Comparison of ENCODE assay signal across 13 cellular contexts in the genomic region with DNA sequence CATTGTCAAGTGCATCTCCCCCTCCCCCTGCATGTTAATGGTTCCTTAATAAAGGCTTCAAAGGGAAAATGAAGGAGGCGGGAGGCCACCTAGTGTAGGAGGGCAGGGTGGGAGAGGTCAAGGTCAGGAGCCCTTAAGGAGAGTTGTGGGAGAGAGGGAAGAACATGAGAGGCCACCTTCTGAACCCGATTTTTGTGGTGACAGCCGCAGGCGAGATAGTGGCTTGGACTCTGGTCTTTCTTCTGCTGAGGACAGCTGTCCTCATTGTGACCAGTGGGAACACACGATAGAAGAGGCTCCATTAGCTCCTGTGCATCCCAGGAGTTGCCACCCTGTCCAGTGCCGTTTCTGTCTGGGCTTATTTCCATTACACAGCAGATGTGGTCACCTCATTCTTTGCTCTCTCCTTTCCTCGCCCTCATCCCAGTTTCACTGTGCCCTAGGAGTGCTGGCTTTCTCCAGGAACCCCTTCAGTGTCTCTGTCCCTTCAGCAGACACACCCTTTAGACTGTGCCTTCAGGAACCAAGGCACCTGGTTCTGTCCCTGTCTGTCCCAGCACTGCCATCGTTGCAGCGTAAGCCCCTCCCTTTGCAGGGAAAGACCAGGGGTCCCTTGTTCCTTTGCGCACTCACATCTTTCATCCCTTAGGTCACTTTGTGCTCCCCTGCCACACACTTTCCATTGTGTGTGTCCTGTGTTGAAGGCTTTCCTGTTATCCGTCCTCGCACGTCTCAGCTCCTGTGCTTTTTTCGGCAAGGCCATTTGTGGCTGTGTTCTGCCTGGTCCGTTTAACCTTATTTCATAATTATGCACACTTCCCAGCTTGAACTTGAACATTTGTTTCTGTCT. TPM values are rescaled to one million over a fixed set of nuclear protein-coding genes. Genes with fewer than 3 reads are reported as not detected.
DNase-seq lines count a peak whose midpoint lies in the region; ATAC-seq and TF ChIP-seq lines count a peak whose summit lies in the region.
"Had no signal": no experiment of that assay in that cellular context is flagged by ENCODE, and none has a peak within 500 bp of the region (broad histone marks: within the 10 kb centered on the region; RNA-seq: fewer than 3 reads in every experiment).

No MANE protein-coding gene starts in this region.

- no peaks in the 10 kb centered on the region for H3K9me2 ChIP-seq in hepatocyte (replicated peaks; ENCODE audit: insufficient read depth)

- no peaks in the 10 kb centered on the region for H3K9me3 Mint-ChIP-seq in Caco-2 (ENCODE audit: unreplicated experiment)
- H3K9me3 Mint-ChIP-seq: activated T-cell treated with anti-CD3 and anti-CD28 coated beads, Interleukin-2, amount 50 U/mL, for 4 hours; H9 had no signal

- peak overlapping the region; percentile 12 for H3K27ac Mint-ChIP-seq in Caco-2 (ENCODE audit: unreplicated experiment)
- H3K27ac Mint-ChIP-seq: H9 had no signal

- intact Hi-C loops in Caco-2 (cut with micrococcal nuclease; ENCODE audit: unreplicated experiment), result loop anchor here (1.0 kb wide), 1 partner anchor 12 kb away; no protein-coding TSS in a partner anchor
- intact Hi-C loops in psoas muscle (cut with DNase I), result loop anchor here (5.0 kb wide), 3 partner anchors 51 to 61 kb away; no protein-coding TSS in a partner anchor

- H3K9me3 ChIP-seq in Caco-2 (no peaks in the 10 kb centered on the region), hepatocyte (ENCODE audit: low read depth) (no peaks in the 10 kb centered on the region), psoas muscle (no peaks in the 10 kb centered on the region)

- H3K79me2 ChIP-seq in hepatocyte, result peaks cover 78% of the 10 kb centered on the region

- H3K4me1 ChIP-seq in Caco-2 (peaks cover 38% of the 10 kb centered on the region), hepatocyte (ENCODE audit: insufficient read depth) (peaks cover 51% of the 10 kb centered on the region), psoas muscle (peaks cover 76% of the 10 kb centered on the region)

- peak; percentile 29 to 64 for DNase-seq in Caco-2
- DNase-seq in hepatocyte (ENCODE audit: low spot score), result peak; percentile 45
- DNase-seq in psoas muscle, result no peak
- DNase-seq in hippocampal formation (lab: John Stamatoyannopoulos, UW), result no peak
- DNase-seq in NCI-H345 (lab: John Stamatoyannopoulos, UW), result no peak
- no peak for DNase-seq in D341Med (ENCODE audit: low spot score)
- DNase-seq in SW480 (ENCODE audit: low spot score), result no peak
- DNase-seq: activated T-cell treated with anti-CD3 and anti-CD28 coated beads, Interleukin-2, amount 50 U/mL, for 4 hours; DMS53; H9; NCI-H748 treated with DMSO at 0.1 percent for 48 hours had no signal

- H3K4me3 ChIP-seq in Caco-2 (ENCODE audit: low read depth, low read length) (no peak overlapping the region), hepatocyte (no peak overlapping the region), psoas muscle (peak overlapping the region; percentile 54)
- H3K4me3 ChIP-seq: smooth muscle cell had no signal

- peaks cover 81% of the 10 kb centered on the region for H3K36me3 Mint-ChIP-seq in Caco-2 (ENCODE audit: insufficient read depth, unreplicated experiment)

- H3K27me3 Mint-ChIP-seq in Caco-2 (ENCODE audit: insufficient read depth, unreplicated experiment), result no peaks in the 10 kb centered on the region

- H3K4me2 ChIP-seq in hepatocyte, result peak overlapping the region; percentile 59
- H3K4me2 ChIP-seq: smooth muscle cell had no signal

- POLR2A ChIA-PET in Caco-2 (lab: Charles Lee), result no interaction called here

- no peaks in the 10 kb centered on the region for H3K27me3 ChIP-seq in Caco-2 (replicated peaks; ENCODE audit: control insufficient read depth, insufficient read depth, low read length)
- no peaks in the 10 kb centered on the region for H3K27me3 ChIP-seq in hepatocyte
- H3K27me3 ChIP-seq in psoas muscle (ENCODE audit: insufficient read depth in 3 of 3, low read length in 2 of 3), result no peaks in the 10 kb centered on the region

- no peak for TF ChIP-seq CTCF in Caco-2 (IDR thresholded peaks at IDR 0.05; ENCODE audit: insufficient read depth in 1 of 2, low read depth in 1 of 2, low read length in 1 of 2, severe bottlenecking in 1 of 2, unreplicated experiment in 1 of 2)
- no peak for TF ChIP-seq CTCF in VCaP (conservative IDR thresholded peaks at IDR 0.05)
- TF ChIP-seq CTCF in hepatocyte (IDR thresholded peaks at IDR 0.05; ENCODE audit: poor library complexity), result no peak
- TF ChIP-seq CTCF in psoas muscle (IDR thresholded peaks at IDR 0.05), result no peak

- H3K4me1 Mint-ChIP-seq in Caco-2 (ENCODE audit: low read depth, unreplicated experiment), result peaks cover 58% of the 10 kb centered on the region

- BruUV-seq in Caco-2 (replicated peaks; lab: Mats Ljungman, UMichigan), result no TSS peak

- CTCF ChIA-PET in Caco-2 (lab: Charles Lee), result interaction anchor here (1.0 kb wide), 1 partner anchor 22 kb away, joined by 3 read pairs; no protein-coding TSS in a partner anchor

- H3K4me3 Mint-ChIP-seq in Caco-2 (ENCODE audit: unreplicated experiment), result no peak overlapping the region
- H3K4me3 Mint-ChIP-seq: activated T-cell treated with anti-CD3 and anti-CD28 coated beads, Interleukin-2, amount 50 U/mL, for 4 hours; H9 had no signal

- H2AFZ ChIP-seq in hepatocyte, result no peak overlapping the region

- H3K27ac ChIP-seq in VCaP, result 0 out of 2 replicates have a peak overlapping the region, but pooled peaks have one; percentile 1
- peak overlapping the region; percentile 64 for H3K27ac ChIP-seq in hepatocyte
- peak overlapping the region; percentile 99 for H3K27ac ChIP-seq in psoas muscle

- ATAC-seq in psoas muscle, result no peak
- ATAC-seq: activated T-cell treated with anti-CD3 and anti-CD28 coated beads, Interleukin-2, amount 50 U/mL, for 4 hours had no signal

- H3K36me3 ChIP-seq in Caco-2 (ENCODE audit: control insufficient read depth, insufficient read depth, low read length) (peaks cover 1% of the 10 kb centered on the region; the same call in 1 of the 2 replicates), hepatocyte (replicated peaks; ENCODE audit: insufficient read depth, low read depth) (no peaks in the 10 kb centered on the region), psoas muscle (ENCODE audit: insufficient read depth in 1 of 2, low read depth in 1 of 2) (peaks cover 0 to 57% of the 10 kb centered on the region in 2 donors)

- H4K20me1 ChIP-seq in hepatocyte (ENCODE audit: insufficient read depth, poor library complexity, severe bottlenecking), result no peaks in the 10 kb centered on the region

- 79% methylated on average over 15 of the region's 15 CpGs for WGBS in hepatocyte (ENCODE audit: low lambda C conversion rate, missing lambda C conversion rate)
- 38 to 46% (median 43%) methylated on average over 15 of the region's 15 CpGs for WGBS in psoas muscle, 3 donors

RNA-seq across cellular contexts. Expression of a gene that starts 7.6 kb away (rescaled TPM):
- total RNA-seq in Caco-2 (2022) (92.0 and 96.1 TPM in 2 replicates), hepatocyte (35.3 and 52.9 TPM in 2 replicates), psoas muscle (10 to 100 TPM; 68.7 to 98.9 (median 73.0) TPM)
- polyA plus RNA-seq in hepatocyte (70.8 and 71.4 TPM in 2 replicates), psoas muscle (10 to 100 TPM; 38.6 to 84.2 (median 43.2) TPM)

Comparison
In these comparisons a context has a peak if more than half of its experiments do, and no peak if none do; other contexts are left out.
1. DNase-seq: peak in Caco-2 (2 of 2) and hepatocyte (single experiment); none in psoas muscle (0 of 2), hippocampal formation (0 of 2), NCI-H345 (single experiment), D341Med (single experiment) and SW480 (single experiment).
2. H3K27ac ChIP-seq: peak in every context shown above with its lines; median percentile 99 in psoas muscle; 64 in hepatocyte; 1 in VCaP.